Comparison of ENCODE assay signal across 7 cellular contexts in the genomic region with DNA sequence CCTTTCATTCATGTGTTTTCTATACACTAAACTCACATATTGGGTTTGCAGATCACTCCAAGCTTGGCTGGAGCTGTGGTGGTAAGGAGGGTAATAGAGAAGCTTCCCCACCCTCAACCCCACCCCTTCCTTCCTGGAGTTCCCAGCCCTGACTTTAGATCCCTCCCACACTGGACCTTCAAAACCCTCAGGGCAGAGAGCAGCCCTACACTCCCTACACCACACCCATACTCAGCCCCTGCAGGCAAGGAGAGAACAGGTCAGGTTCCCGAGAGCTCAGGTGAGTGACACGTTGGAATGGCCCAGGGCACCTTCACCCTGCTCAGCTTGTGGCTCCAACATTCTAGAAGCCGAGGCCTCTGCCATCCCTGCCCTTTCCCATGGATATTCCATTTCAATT. TPM values are rescaled to one million over a fixed set of nuclear protein-coding genes. Genes with fewer than 3 reads are reported as not detected.
DNase-seq lines count a peak whose midpoint lies in the region; ATAC-seq and TF ChIP-seq lines count a peak whose summit lies in the region.
"Not testable (repeated sequence)": the region's sequence is repeated elsewhere in the genome, so short reads cannot be mapped to it uniquely, and the experiment has no call there.

TSS of gene SULT1A4 (plus strand) at position 208 of the 400 bp plus-strand sequence. CDS start 1,473 bp downstream, outside the sequence.

- intact Hi-C loops in heart left ventricle (cut with DNase I); left colon (cut with DNase I, micrococcal nuclease); spleen (cut with DNase I; ENCODE audit: low total_unique reads): not testable (repeated sequence)

- H3K4me1 ChIP-seq in GM23338 (ENCODE audit: insufficient read depth); RWPE2 (ENCODE audit: insufficient read depth, poor library complexity, severe bottlenecking); heart left ventricle; lung (ENCODE audit: control insufficient read depth in 2 of 2, insufficient read depth in 2 of 2, low read length in 2 of 2); spleen: not testable (repeated sequence)

- not testable (repeated sequence) for DNase-seq in GM23338 (ENCODE audit: low spot score); RWPE2 (ENCODE audit: low spot score); dermis blood vessel endothelial cell; heart left ventricle; left colon; lung (ENCODE audit: low spot score); spleen

- H3K4me3 Mint-ChIP-seq in GM23338 = not testable (repeated sequence)

- not testable (repeated sequence) for H3K4me3 ChIP-seq in GM23338; RWPE2 (ENCODE audit: severe bottlenecking); heart left ventricle; lung; spleen

- not testable (repeated sequence) for H4K20me1 ChIP-seq in GM23338 (replicated peaks; ENCODE audit: insufficient read depth)

- ATAC-seq in GM23338 (peak; percentile 57), RWPE2 (ENCODE audit: low read depth) (peak; percentile 64), heart left ventricle (peak; percentile 29 to 60 (median 40)), left colon (peak; percentile 74), lung (ENCODE audit: insufficient read depth, low FRiP score) (peak; percentile 61)

- not testable (repeated sequence) for H3K4me2 ChIP-seq in GM23338

- not testable (repeated sequence) for H3K27me3 ChIP-seq in GM23338 (ENCODE audit: insufficient read depth); RWPE2 (ENCODE audit: insufficient read depth, poor library complexity, severe bottlenecking); heart left ventricle; lung (ENCODE audit: control insufficient read depth, insufficient read depth); spleen (replicated peaks in 1 of 7)

- TF ChIP-seq POLR2A in heart left ventricle (IDR thresholded peaks at IDR 0.05); spleen (IDR thresholded peaks at IDR 0.05): not testable (repeated sequence)

- not testable (repeated sequence) for H3K9me2 ChIP-seq in GM23338 (ENCODE audit: insufficient read depth)

- H3K36me3 ChIP-seq in GM23338 (ENCODE audit: insufficient read depth); RWPE2 (ENCODE audit: low read depth); heart left ventricle; lung (ENCODE audit: control insufficient read depth in 2 of 2, insufficient read depth in 2 of 2, low read length in 2 of 2); spleen: not testable (repeated sequence)

- not testable (repeated sequence) for H3K27ac ChIP-seq in GM23338 (ENCODE audit: low read depth); RWPE2 (ENCODE audit: poor library complexity, severe bottlenecking); heart left ventricle; lung (ENCODE audit: low read depth in 1 of 2, low read length in 1 of 2); spleen

- not testable (repeated sequence) for H3K79me2 ChIP-seq in GM23338 (replicated peaks; ENCODE audit: insufficient read depth)

- not testable (repeated sequence) for H3K4me1 Mint-ChIP-seq in GM23338

- H3K27me3 Mint-ChIP-seq in GM23338 (ENCODE audit: insufficient read depth, low read depth, poor library complexity) = not testable (repeated sequence)

- H3F3A ChIP-seq in GM23338 (replicated peaks; ENCODE audit: low read depth) = not testable (repeated sequence)

- H2AFZ ChIP-seq in GM23338 = not testable (repeated sequence)

- H3K27ac Mint-ChIP-seq in GM23338 = not testable (repeated sequence)

- H3K36me3 Mint-ChIP-seq in GM23338 (ENCODE audit: low read depth) = not testable (repeated sequence)

- H3K9me3 ChIP-seq in RWPE2 (ENCODE audit: severe bottlenecking); heart left ventricle; lung (ENCODE audit: control insufficient read depth in 2 of 2, insufficient read depth in 1 of 2, low read length in 1 of 2); spleen: not testable (repeated sequence)

- no CpG with 5 or more reads among the region's 3 CpGs for whole genome bisulfite sequencing in heart left ventricle, 4 donors
- no CpG with 5 or more reads among the region's 3 CpGs for WGBS in lung, 2 donors
- no CpG with 5 or more reads among the region's 3 CpGs for WGBS in spleen, 5 donors

- TF ChIP-seq CTCF in GM23338 (conservative IDR thresholded peaks at IDR 0.05; ENCODE audit: low read depth in 2 of 2); RWPE2 (IDR thresholded peaks at IDR 0.05; ENCODE audit: poor library complexity, severe bottlenecking); heart left ventricle (IDR thresholded peaks at IDR 0.05); lung (IDR thresholded peaks at IDR 0.05; ENCODE audit: control extremely low read depth, extremely low read depth); spleen (IDR thresholded peaks at IDR 0.05 in 8 of 11, conservative IDR thresholded peaks at IDR 0.05 in 3 of 11): not testable (repeated sequence)

- not testable (repeated sequence) for H3K9me3 Mint-ChIP-seq in GM23338

RNA-seq across cellular contexts. Expression of gene SULT1A4, which starts in this region (rescaled TPM):
- total RNA-seq in GM23338 (2014; rRNA removed; shearing (Covaris generic)) = 3.9 and 8.5 TPM in 2 replicates
- polyA plus RNA-seq in GM23338 (2016; fragmentation: Nextera tagmentation; extraction: Ambion mirVana) (4.2 and 9.4 TPM in 2 replicates), heart left ventricle (10 to 100 TPM; 12.9 to 19.2 TPM), lung (10 to 100 TPM in 1 of 2 donors, 1 to 10 TPM in 1; 9.5 to 34.3 TPM), spleen (10 to 100 TPM; 13.4 to 65.6 (median 27.0) TPM)
- total RNA-seq in dermis blood vessel endothelial cell (18.1 and 18.4 TPM in 2 replicates), heart left ventricle (10 to 100 TPM in 2 of 9 donors, 1 to 10 TPM in 7; 2.1 to 17.3 (median 6.5) TPM), left colon (10 to 100 TPM; 13.3 to 21.9 TPM), lung (10 to 100 TPM in 1 of 2 donors, 1 to 10 TPM in 1; 10.0 to 10.2 TPM), spleen (10 to 100 TPM in 5 of 7 donors, 1 to 10 TPM in 2; 5.3 to 35.3 (median 16.3) TPM)
